18 cellular contexts compared by ENCODE assay signal in genomic region chr13:66532146-66532545, GRCh38.
DNase-seq lines count a peak whose midpoint lies in the region; ATAC-seq and TF ChIP-seq lines count a peak whose summit lies in the region.
"Had no signal": no experiment of that assay in that cellular context is flagged by ENCODE, and none has a peak within 500 bp of the region (broad histone marks: within the 10 kb centered on the region; RNA-seq: fewer than 3 reads in every experiment).

No MANE protein-coding gene starts in this region.

- H3K4me1 ChIP-seq in PC-3 (ENCODE audit: insufficient read depth, low read length) (no peaks in the 10 kb centered on the region; the same call in 1 of the 2 replicates), sigmoid colon (no peaks in the 10 kb centered on the region)
- H3K4me1 ChIP-seq: suprapubic skin had no signal

- H3K27ac Mint-ChIP-seq in CD14-positive monocyte, result no peak overlapping the region
- H3K27ac Mint-ChIP-seq: activated naive CD4-positive, alpha-beta T cell treated with anti-CD3 and anti-CD28 coated beads for 36 hours; CD8-positive, alpha-beta T cell; endodermal cell; mesothelial cell of epicardium had no signal

- H3K27me3 ChIP-seq in PC-3 (ENCODE audit: low read length) (no peaks in the 10 kb centered on the region), sigmoid colon (no peaks in the 10 kb centered on the region)
- H3K27me3 ChIP-seq: suprapubic skin had no signal

- H3K27me3 Mint-ChIP-seq in CD14-positive monocyte (ENCODE audit: low read depth in 3 of 3), result peaks cover 0 to 1% (median 0%) of the 10 kb centered on the region in 3 donors
- H3K27me3 Mint-ChIP-seq: central memory CD8-positive, alpha-beta T cell had no signal

- no peak overlapping the region for H3K4me3 Mint-ChIP-seq in CD14-positive monocyte
- H3K4me3 Mint-ChIP-seq: activated naive CD4-positive, alpha-beta T cell treated with anti-CD3 and anti-CD28 coated beads for 36 hours; CD8-positive, alpha-beta T cell; central memory CD8-positive, alpha-beta T cell; endodermal cell; mesothelial cell of epicardium had no signal

- peaks cover 0 to 4% (median 0%) of the 10 kb centered on the region in 7 donors for H3K9me3 Mint-ChIP-seq in CD14-positive monocyte
- H3K9me3 Mint-ChIP-seq: activated naive CD4-positive, alpha-beta T cell treated with anti-CD3 and anti-CD28 coated beads for 36 hours; CD8-positive, alpha-beta T cell; endodermal cell; mesothelial cell of epicardium had no signal

- H3K9me2 ChIP-seq in PC-3 (replicated peaks; ENCODE audit: low read length), result no peaks in the 10 kb centered on the region

- no TSS peak for BruUV-seq in PC-3 (replicated peaks; lab: Mats Ljungman, UMichigan)

- 64 to 70% methylated on average over 3 of the region's 3 CpGs for WGBS in sigmoid colon, 2 donors

- H3K36me3 Mint-ChIP-seq in CD14-positive monocyte, result no peaks in the 10 kb centered on the region
- H3K36me3 Mint-ChIP-seq: CD8-positive, alpha-beta T cell had no signal

- no peak overlapping the region for H3K27ac ChIP-seq in PC-3 (ENCODE audit: low read length)
- H3K27ac ChIP-seq in sigmoid colon, result no peak overlapping the region
- H3K27ac ChIP-seq: suprapubic skin had no signal

- H3K79me2 ChIP-seq in PC-3 (ENCODE audit: low read length), result no peaks in the 10 kb centered on the region

- no peak for TF ChIP-seq EP300 in sigmoid colon (IDR thresholded peaks at IDR 0.05)

- H4K20me1 ChIP-seq in PC-3 (ENCODE audit: low read length), result no peaks in the 10 kb centered on the region

- no peaks in the 10 kb centered on the region for H3K36me3 ChIP-seq in PC-3 (ENCODE audit: low read depth, low read length)
- H3K36me3 ChIP-seq in sigmoid colon, result no peaks in the 10 kb centered on the region
- H3K36me3 ChIP-seq: suprapubic skin had no signal

- no peak overlapping the region for H3K9ac ChIP-seq in PC-3 (ENCODE audit: low read length)

- no peak for TF ChIP-seq CTCF in HFF-Myc (IDR thresholded peaks at IDR 0.05; ENCODE audit: low read depth, low read length, missing control alignments)
- no peak for TF ChIP-seq CTCF in PC-3 (conservative IDR thresholded peaks at IDR 0.05; ENCODE audit: low read depth, low read length)
- TF ChIP-seq CTCF in CD14-positive monocyte (IDR thresholded peaks at IDR 0.05), result no peak
- TF ChIP-seq CTCF in sigmoid colon (IDR thresholded peaks at IDR 0.05), result no peak

- H3K4me1 Mint-ChIP-seq in CD14-positive monocyte, result peaks cover 7% of the 10 kb centered on the region
- H3K4me1 Mint-ChIP-seq: central memory CD8-positive, alpha-beta T cell had no signal

- intact Hi-C loops in PC-3 (cut with micrococcal nuclease) (no loop called here), CD14-positive monocyte (cut with micrococcal nuclease) (no loop called here), sigmoid colon (cut with DNase I) (no loop called here)

- H2AFZ ChIP-seq in PC-3 (ENCODE audit: low read length), result no peak overlapping the region

- POLR2A ChIA-PET in PC-3 (lab: Charles Lee; ENCODE audit: unreplicated experiment), result no interaction called here

- DNase-seq in HFF-Myc (ENCODE audit: extremely low read depth, low read depth) (peak; percentile 12), PC-3 (peak; percentile 60), fibroblast of gingiva (ENCODE audit: low read depth) (peak; percentile 87), smooth muscle cell of the brain vasculature (ENCODE audit: low read depth, low spot score) (peak; percentile 9), activated T-cell treated with anti-CD3 and anti-CD28 coated beads for 4 hours (no peak), CD14-positive monocyte (ENCODE audit: low spot score) (no peak), sigmoid colon (no peak)
- DNase-seq: activated CD4-positive, alpha-beta T cell treated with anti-CD3 and anti-CD28 coated beads for 4 hours; activated naive CD4-positive, alpha-beta T cell treated with anti-CD3 and anti-CD28 coated beads for 36 hours; CD8-positive, alpha-beta T cell; endodermal cell; H7; NCI-H1105; right cardiac atrium had no signal

- no peaks in the 10 kb centered on the region for H3F3A ChIP-seq in PC-3 (ENCODE audit: low read length, unreplicated experiment)

- no peak overlapping the region for H3K4me2 ChIP-seq in PC-3 (ENCODE audit: low read length)

- CTCF ChIA-PET in PC-3 (lab: Charles Lee), result no interaction called here

- TF ChIP-seq POLR2A in sigmoid colon (IDR thresholded peaks at IDR 0.05), result no peak

- H3K4me3 ChIP-seq in HFF-Myc (replicated peaks; ENCODE audit: low read depth, low read length), result no peak overlapping the region
- no peak overlapping the region for H3K4me3 ChIP-seq in PC-3 (ENCODE audit: low read length)
- no peak overlapping the region for H3K4me3 ChIP-seq in sigmoid colon
- H3K4me3 ChIP-seq: suprapubic skin had no signal

- peak; percentile 90 for ATAC-seq in PC-3
- ATAC-seq: CD8-positive, alpha-beta T cell; right cardiac atrium; Right ventricle myocardium inferior had no signal

- H3K9me3 ChIP-seq in PC-3 (ENCODE audit: low read length) (no peaks in the 10 kb centered on the region), sigmoid colon (no peaks in the 10 kb centered on the region)
- H3K9me3 ChIP-seq: suprapubic skin had no signal

Comparison
In these comparisons a context has a peak if more than half of its experiments do, and no peak if none do; other contexts are left out.
1. DNase-seq: peak in HFF-Myc (single experiment), PC-3 (single experiment), fibroblast of gingiva (single experiment) and smooth muscle cell of the brain vasculature (single experiment); none in activated T-cell treated with anti-CD3 and anti-CD28 coated beads for 4 hours (single experiment), CD14-positive monocyte (single experiment) and sigmoid colon (single experiment).